ENCODE assay signal across 10 cellular contexts in the genomic region with DNA sequence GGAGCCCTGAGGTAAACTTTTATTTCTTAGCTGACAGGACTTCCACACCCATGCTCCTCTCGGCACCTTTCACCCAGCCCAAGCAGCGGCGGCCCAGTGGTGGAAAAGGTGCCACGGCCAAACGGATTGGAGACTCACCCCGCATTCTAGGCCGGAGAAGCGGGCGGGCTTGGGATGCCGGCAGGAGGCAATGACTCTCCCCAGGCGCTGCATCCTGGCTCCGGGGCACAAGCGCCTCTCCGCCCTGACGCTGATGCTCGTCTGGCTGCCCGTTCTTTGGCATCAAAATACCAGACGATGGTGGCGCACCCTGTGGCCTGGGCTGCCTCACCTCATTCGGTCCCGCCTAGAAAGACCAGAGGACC. TPM values are rescaled to one million over a fixed set of nuclear protein-coding genes. Genes with fewer than 3 reads are reported as not detected.
DNase-seq lines count a peak whose midpoint lies in the region; ATAC-seq and TF ChIP-seq lines count a peak whose summit lies in the region.
"Had no signal": no experiment of that assay in that cellular context is flagged by ENCODE, and none has a peak within 500 bp of the region (broad histone marks: within the 10 kb centered on the region; RNA-seq: fewer than 3 reads in every experiment).

No MANE protein-coding gene starts in this region.

- no TSS peak for BruUV-seq in Calu3 (replicated peaks; lab: Mats Ljungman, UMichigan)

- no peak overlapping the region for H3K27ac ChIP-seq in SK-N-MC

- in situ Hi-C loops in KBM-7 (cut with MboI; ENCODE audit: low pct_unique_long_range_greater_than_20kb, low sequenced_read_pairs): no loop called here

- TF ChIP-seq CTCF in Calu3 (IDR thresholded peaks at IDR 0.05; ENCODE audit: unreplicated experiment) (no peak), progenitor cell of endocrine pancreas (IDR thresholded peaks at IDR 0.05; ENCODE audit: unreplicated experiment) (no peak), GM10266 (IDR thresholded peaks at IDR 0.05; ENCODE audit: control insufficient read depth, insufficient read depth, low read depth, missing control alignments) (no peak)

- peaks cover 23% of the 10 kb centered on the region for H3K36me3 ChIP-seq in SK-N-MC (ENCODE audit: insufficient read depth, low read length)

- H3K4me1 Mint-ChIP-seq in Calu3 (ENCODE audit: low read depth, unreplicated experiment) (no peaks in the 10 kb centered on the region), progenitor cell of endocrine pancreas (ENCODE audit: low read depth) (no peaks in the 10 kb centered on the region)

- ATAC-seq in esophagus mucosa (peak; percentile 33), HG02763 (IDR thresholded peaks at IDR 0.05; ENCODE audit: unreplicated experiment) (no peak)

- H3K9me3 Mint-ChIP-seq in Calu3 (ENCODE audit: low read depth, unreplicated experiment) (peaks cover 39% of the 10 kb centered on the region), progenitor cell of endocrine pancreas (ENCODE audit: low read depth) (peaks cover 62% of the 10 kb centered on the region)

- H3K27ac Mint-ChIP-seq in Calu3 (ENCODE audit: unreplicated experiment) (no peak overlapping the region), progenitor cell of endocrine pancreas (peak overlapping the region; percentile 59)

- H3K9ac ChIP-seq in SK-N-MC (ENCODE audit: insufficient read length): no peak overlapping the region

- CTCF ChIA-PET in Calu3 (lab: Charles Lee): no interaction called here

- H3K9me3 ChIP-seq in SK-N-MC (ENCODE audit: low read depth, low read length): peaks cover 7% of the 10 kb centered on the region; the same call in 1 of the 2 replicates

- H3K27me3 Mint-ChIP-seq in Calu3 (ENCODE audit: unreplicated experiment) (no peaks in the 10 kb centered on the region), progenitor cell of endocrine pancreas (no peaks in the 10 kb centered on the region)

- H3K4me3 Mint-ChIP-seq in Calu3 (ENCODE audit: low read depth, unreplicated experiment) (peak overlapping the region; percentile 66), progenitor cell of endocrine pancreas (ENCODE audit: low read depth) (no peak overlapping the region)

- peak overlapping the region; percentile 78 for H3K4me3 ChIP-seq in SK-N-MC

- DNase-seq in Calu3 (no peak), SK-N-MC (ENCODE audit: low read depth, low spot score) (no peak), progenitor cell of endocrine pancreas (ENCODE audit: low spot score, unreplicated experiment) (no peak), GM10266 (ENCODE audit: extremely low spot score) (no peak), KBM-7 (no peak), NCI-H128 (lab: John Stamatoyannopoulos, UW; ENCODE audit: unreplicated experiment) (no peak)

- intact Hi-C loops in Calu3 (cut with micrococcal nuclease; ENCODE audit: unreplicated experiment): loop anchor here (10.0 kb wide), 1 partner anchor 574 kb away; a partner anchor contains a TSS

- H3K36me3 Mint-ChIP-seq in Calu3 (ENCODE audit: insufficient read depth, unreplicated experiment) (peaks cover 30% of the 10 kb centered on the region), progenitor cell of endocrine pancreas (ENCODE audit: insufficient read depth) (peaks cover 75% of the 10 kb centered on the region)

RNA-seq across cellular contexts. Expression of a gene that starts 6.7 kb away (rescaled TPM):
- total RNA-seq in Calu3 (2022) (23.5 and 24.8 TPM in 2 replicates), esophagus mucosa (5.4 TPM), progenitor cell of endocrine pancreas (48.6 and 49.0 TPM in 2 replicates)

RNA-seq across cellular contexts. Expression of a gene that starts 24.5 kb away (rescaled TPM):
- total RNA-seq in Calu3 (2022) (not detected in 2 replicates), esophagus mucosa (not detected), progenitor cell of endocrine pancreas (4.8 and 6.7 TPM in 2 replicates)
- total RNA-seq: subcutaneous adipose tissue; T-helper 2 cell treated with Interferon-gamma antibody and Interleukin-4, amounts not matched to agents 100 ng/mL and 5 ng/mL, for 36 hours had no signal

RNA-seq across cellular contexts. Expression of a gene that starts 34.9 kb away (rescaled TPM):
- 2.5 and 2.7 TPM in 2 replicates for total RNA-seq in Calu3 (2022)
- 0.48 TPM for total RNA-seq in esophagus mucosa
- 1.6 and 1.8 TPM in 2 replicates for total RNA-seq in progenitor cell of endocrine pancreas

RNA-seq across cellular contexts. Expression of a gene that starts 49.8 kb away (rescaled TPM):
- total RNA-seq in Calu3 (2022) (not detected in 2 replicates), esophagus mucosa (0.68 TPM), progenitor cell of endocrine pancreas (17.3 and 17.9 TPM in 2 replicates)
- total RNA-seq: T-helper 2 cell treated with Interferon-gamma antibody and Interleukin-4, amounts not matched to agents 100 ng/mL and 5 ng/mL, for 36 hours had no signal
